8 cellular contexts compared by ENCODE assay signal in the genomic region with DNA sequence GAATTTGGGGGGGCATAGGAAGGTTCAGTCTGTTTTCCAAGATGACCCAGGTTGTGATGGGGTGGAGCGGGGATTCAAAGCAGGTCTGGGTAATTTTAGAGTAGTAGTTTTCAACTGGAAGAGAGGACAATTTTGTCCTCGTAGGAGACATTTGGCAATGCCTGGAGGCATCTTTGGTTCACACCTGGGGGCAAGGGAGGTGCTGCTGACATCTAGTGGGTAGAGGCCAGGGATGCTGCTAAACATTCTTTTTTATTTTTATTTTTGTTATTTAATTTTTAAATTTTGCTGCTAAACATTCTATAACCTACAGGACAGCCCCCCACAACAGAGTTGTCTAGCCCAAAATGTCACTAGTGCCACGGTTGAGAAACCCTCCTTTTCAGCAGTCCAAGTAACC. TPM values are rescaled to one million over a fixed set of nuclear protein-coding genes. Genes with fewer than 3 reads are reported as not detected.
A peak's percentile ranks its signal among the peaks of the same experiment; 100 is the strongest.
DNase-seq lines count a peak whose midpoint lies in the region; ATAC-seq and TF ChIP-seq lines count a peak whose summit lies in the region.

No MANE protein-coding gene starts in this region.

- H3K36me3 ChIP-seq in SJCRH30 = no peaks in the 10 kb centered on the region
- H3K36me3 ChIP-seq in esophagus muscularis mucosa = no peaks in the 10 kb centered on the region

- H3K27me3 Mint-ChIP-seq in stimulated activated memory B cell treated with anti-CD40 and anti-IgM and Interleukin-4, amounts not matched to agents 10 μg/mL and 1 μg/mL and 100 μg/mL, for 72 hours = no peaks in the 10 kb centered on the region

- peaks cover 56% of the 10 kb centered on the region for H3K4me1 Mint-ChIP-seq in stimulated activated memory B cell treated with anti-CD40 and anti-IgM and Interleukin-4, amounts not matched to agents 10 μg/mL and 1 μg/mL and 100 μg/mL, for 72 hours

- peaks cover 6% of the 10 kb centered on the region for H3K36me3 Mint-ChIP-seq in stimulated activated memory B cell treated with anti-CD40 and anti-IgM and Interleukin-4, amounts not matched to agents 10 μg/mL and 1 μg/mL and 100 μg/mL, for 72 hours

- H3K4me3 ChIP-seq in SJCRH30 (peak overlapping the region; percentile 81), esophagus muscularis mucosa (peak overlapping the region; percentile 68 to 83 (median 76))

- no peaks in the 10 kb centered on the region for H3K9me3 Mint-ChIP-seq in stimulated activated memory B cell treated with anti-CD40 and anti-IgM and Interleukin-4, amounts not matched to agents 10 μg/mL and 1 μg/mL and 100 μg/mL, for 72 hours

- H3K4me3 Mint-ChIP-seq in stimulated activated memory B cell treated with anti-CD40 and anti-IgM and Interleukin-4, amounts not matched to agents 10 μg/mL and 1 μg/mL and 100 μg/mL, for 72 hours = peak overlapping the region; percentile 86

- no peak for TF ChIP-seq POLR2A in esophagus muscularis mucosa (IDR thresholded peaks at IDR 0.05; ENCODE audit: low read depth)

- intact Hi-C loops in esophagus muscularis mucosa (cut with DNase I) = no loop called here

- TF ChIP-seq CTCF in esophagus muscularis mucosa (IDR thresholded peaks at IDR 0.05) = no peak

- H3K4me1 ChIP-seq in SJCRH30 (peaks cover 29% of the 10 kb centered on the region), esophagus muscularis mucosa (peaks cover 33 to 63% (median 51%) of the 10 kb centered on the region in 4 donors)

- no peak for ATAC-seq in stimulated activated memory B cell treated with anti-CD40 and anti-IgM and Interleukin-4, amounts not matched to agents 10 μg/mL and 1 μg/mL and 100 μg/mL, for 72 hours
- ATAC-seq in HG02970 (IDR thresholded peaks at IDR 0.05; ENCODE audit: low FRiP score, unreplicated experiment) (no peak), HG03045 (IDR thresholded peaks at IDR 0.05; ENCODE audit: unreplicated experiment) (no peak)

- DNase-seq in activated CD4-positive, alpha-beta T cell treated with anti-CD3 and anti-CD28 coated beads for 48 hours = peak; percentile 11
- no peak for DNase-seq in activated CD4-positive, alpha-beta T cell treated with anti-CD3 and anti-CD28 coated beads for 4 hours
- DNase-seq in SJCRH30 (no peak), esophagus muscularis mucosa (ENCODE audit: extremely low spot score) (no peak), hippocampal formation (lab: John Stamatoyannopoulos, UW) (no peak)

- no peak overlapping the region for H3K27ac ChIP-seq in SJCRH30
- H3K27ac ChIP-seq in esophagus muscularis mucosa (replicated peaks in 1 of 4) = peak overlapping the region in 1 of 4 donors; percentile 92

- TF ChIP-seq EP300 in esophagus muscularis mucosa (IDR thresholded peaks at IDR 0.05) = no peak

- H3K27me3 ChIP-seq in SJCRH30 (no peaks in the 10 kb centered on the region), esophagus muscularis mucosa (no peaks in the 10 kb centered on the region)

- H3K27ac Mint-ChIP-seq in stimulated activated memory B cell treated with anti-CD40 and anti-IgM and Interleukin-4, amounts not matched to agents 10 μg/mL and 1 μg/mL and 100 μg/mL, for 72 hours = peak overlapping the region; percentile 88

- H3K9me3 ChIP-seq in SJCRH30 (replicated peaks) (no peaks in the 10 kb centered on the region), esophagus muscularis mucosa (no peaks in the 10 kb centered on the region)

- WGBS in esophagus muscularis mucosa = 72% methylated on average over 3 of the region's 3 CpGs

RNA-seq across cellular contexts. Expression of gene RAB9A, which starts 1.9 kb away (rescaled TPM):
- total RNA-seq in SJCRH30 (2014; rRNA removed; shearing (Covaris generic)) = 34.4 and 35.5 TPM in 2 replicates
- 10 to 100 TPM; 20.8 to 33.1 (median 25.4) TPM for total RNA-seq in esophagus muscularis mucosa

RNA-seq across cellular contexts. Expression of gene TCEANC, which starts 37.9 kb away (rescaled TPM):
- 3.0 and 3.5 TPM in 2 replicates for total RNA-seq in SJCRH30 (2014; rRNA removed; shearing (Covaris generic))
- 1 to 10 TPM; 3.5 to 7.1 (median 4.0) TPM for total RNA-seq in esophagus muscularis mucosa

RNA-seq across cellular contexts. Expression of gene TRAPPC2, which starts 43.6 kb away (rescaled TPM):
- 33.1 and 38.8 TPM in 2 replicates for total RNA-seq in SJCRH30 (2014; rRNA removed; shearing (Covaris generic))
- 10 to 100 TPM; 13.1 to 20.4 (median 15.2) TPM for total RNA-seq in esophagus muscularis mucosa

RNA-seq across cellular contexts. Expression of gene OFD1, which starts 43.7 kb away (rescaled TPM):
- 23.8 and 28.4 TPM in 2 replicates for total RNA-seq in SJCRH30 (2014; rRNA removed; shearing (Covaris generic))
- 10 to 100 TPM; 12.6 to 17.2 (median 14.8) TPM for total RNA-seq in esophagus muscularis mucosa
